Comparison of ENCODE assay signal across 1 cellular context in the genomic region with DNA sequence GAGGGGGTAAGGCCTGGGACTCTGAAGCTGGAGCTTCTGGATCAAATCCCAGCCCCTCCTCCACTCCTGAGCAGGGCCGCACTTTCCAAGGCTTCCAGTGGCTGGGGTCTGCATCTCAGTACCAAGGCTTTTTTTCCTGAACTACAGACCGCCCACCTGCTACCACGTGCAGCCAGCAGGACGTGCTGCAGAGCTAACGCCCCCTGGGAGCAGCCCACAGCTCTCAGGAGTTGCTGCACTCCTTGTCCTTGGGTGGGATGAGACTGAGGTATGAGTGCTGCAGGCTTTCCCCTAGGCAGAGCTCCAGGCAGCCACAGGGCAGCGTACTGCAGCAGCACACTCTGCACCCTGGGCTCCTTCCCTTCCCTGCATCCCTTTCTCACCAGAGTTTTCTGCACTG.
TF ChIP-seq lines count a peak whose summit lies in the region.

No MANE protein-coding gene starts in this region.

TF ChIP-seq in HCT116, 20 proteins besides CTCF, POLR2A, EP300 and RAD21 (continued from another document):
- TF ChIP-seq, protein P1, sequence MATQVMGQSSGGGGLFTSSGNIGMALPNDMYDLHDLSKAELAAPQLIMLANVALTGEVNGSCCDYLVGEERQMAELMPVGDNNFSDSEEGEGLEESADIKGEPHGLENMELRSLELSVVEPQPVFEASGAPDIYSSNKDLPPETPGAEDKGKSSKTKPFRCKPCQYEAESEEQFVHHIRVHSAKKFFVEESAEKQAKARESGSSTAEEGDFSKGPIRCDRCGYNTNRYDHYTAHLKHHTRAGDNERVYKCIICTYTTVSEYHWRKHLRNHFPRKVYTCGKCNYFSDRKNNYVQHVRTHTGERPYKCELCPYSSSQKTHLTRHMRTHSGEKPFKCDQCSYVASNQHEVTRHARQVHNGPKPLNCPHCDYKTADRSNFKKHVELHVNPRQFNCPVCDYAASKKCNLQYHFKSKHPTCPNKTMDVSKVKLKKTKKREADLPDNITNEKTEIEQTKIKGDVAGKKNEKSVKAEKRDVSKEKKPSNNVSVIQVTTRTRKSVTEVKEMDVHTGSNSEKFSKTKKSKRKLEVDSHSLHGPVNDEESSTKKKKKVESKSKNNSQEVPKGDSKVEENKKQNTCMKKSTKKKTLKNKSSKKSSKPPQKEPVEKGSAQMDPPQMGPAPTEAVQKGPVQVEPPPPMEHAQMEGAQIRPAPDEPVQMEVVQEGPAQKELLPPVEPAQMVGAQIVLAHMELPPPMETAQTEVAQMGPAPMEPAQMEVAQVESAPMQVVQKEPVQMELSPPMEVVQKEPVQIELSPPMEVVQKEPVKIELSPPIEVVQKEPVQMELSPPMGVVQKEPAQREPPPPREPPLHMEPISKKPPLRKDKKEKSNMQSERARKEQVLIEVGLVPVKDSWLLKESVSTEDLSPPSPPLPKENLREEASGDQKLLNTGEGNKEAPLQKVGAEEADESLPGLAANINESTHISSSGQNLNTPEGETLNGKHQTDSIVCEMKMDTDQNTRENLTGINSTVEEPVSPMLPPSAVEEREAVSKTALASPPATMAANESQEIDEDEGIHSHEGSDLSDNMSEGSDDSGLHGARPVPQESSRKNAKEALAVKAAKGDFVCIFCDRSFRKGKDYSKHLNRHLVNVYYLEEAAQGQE (IDR thresholded peaks at IDR 0.05; ENCODE audit: low read depth): no peak
- no peak for TF ChIP-seq SRF (IDR thresholded peaks at IDR 0.05; ENCODE audit: low read depth)
